31 cellular contexts compared by ENCODE assay signal in the genomic region with DNA sequence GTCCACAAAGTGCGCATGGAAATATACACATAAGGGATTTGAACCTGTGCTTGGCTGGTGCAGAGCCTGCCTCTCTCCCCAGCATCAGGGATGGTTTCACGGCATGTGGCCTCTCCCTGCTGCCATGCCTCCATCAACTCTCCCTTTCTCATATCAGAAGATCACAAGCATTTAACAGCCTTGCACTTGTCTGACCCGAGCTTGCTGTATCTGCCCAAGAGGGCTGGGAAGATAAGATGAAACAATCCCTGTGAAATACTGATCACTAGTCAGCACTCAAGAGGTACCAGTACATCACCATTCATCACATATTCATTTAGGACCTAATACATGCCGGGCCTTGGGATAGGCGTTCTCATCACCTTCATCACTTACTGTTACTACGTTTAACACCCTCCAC.
"Had no signal": no experiment of that assay in that cellular context is flagged by ENCODE, and none has a peak within 500 bp of the region (broad histone marks: within the 10 kb centered on the region; RNA-seq: fewer than 3 reads in every experiment).

No MANE protein-coding gene starts in this region.

- H3K4me1 ChIP-seq: colonic mucosa, foreskin keratinocyte, pancreas, vagina had no signal

- DNase-seq: colonic mucosa; effector CD8-positive, alpha-beta T cell; endodermal cell; foreskin keratinocyte; glutamatergic neuron; heart right ventricle; hippocampal formation; left colon; mucosa of descending colon; naive B cell; pancreas; stimulated activated CD4-positive, alpha-beta T cell treated with anti-CD3 and anti-CD28 coated beads, Interleukin-12 subunit alpha, Interleukin-12 subunit beta, amount 100 ng/mL, for 4 hours; stimulated activated CD4-positive, alpha-beta T cell treated with anti-CD3 and anti-CD28 coated beads, Interleukin-1b, Interleukin-23, amount 100 ng/mL, for 48 hours; stimulated activated CD4-positive, alpha-beta T cell treated with anti-CD3 and anti-CD28 coated beads, Interleukin-4, amount 100 ng/mL, for 1 hour; stimulated activated CD8-positive, alpha-beta memory T cell treated with anti-CD3 and anti-CD28 coated beads, Interleukin-4, amount 100 ng/mL, for 48 hours; stimulated activated naive CD4-positive, alpha-beta T cell; stimulated activated naive CD8-positive, alpha-beta T cell treated with anti-CD3 and anti-CD28 coated beads, Interleukin-15, amount 100 ng/mL, for 72 hours; thyroid gland; trophoblast cell had no signal

- H3K27me3 ChIP-seq: colonic mucosa, esophagus muscularis mucosa, foreskin keratinocyte, heart right ventricle, neutrophil, pancreas, thyroid gland, vagina had no signal

- ATAC-seq: foreskin keratinocyte; left colon; mucosa of descending colon; natural killer cell treated with Interleukin-12 subunit alpha and Interleukin-12 subunit beta and Interleukin-15 and Interleukin-18, amount 100 ng/mL, for 72 hours; pancreas; sciatic nerve; stimulated activated naive CD8-positive, alpha-beta T cell treated with anti-CD3 and anti-CD28 coated beads, Interleukin-15, amount 100 ng/mL, for 72 hours had no signal

- H3K4me1 Mint-ChIP-seq: naive B cell had no signal

- H3K9me3 ChIP-seq: colonic mucosa, esophagus muscularis mucosa, heart right ventricle, mucosa of descending colon, neutrophil, pancreas, thyroid gland, vagina had no signal

- H3K27ac ChIP-seq: colonic mucosa, esophagus muscularis mucosa, foreskin keratinocyte, neutrophil, pancreas, thyroid gland, vagina had no signal

- H3K4me2 ChIP-seq: smooth muscle cell had no signal

- H3K27ac Mint-ChIP-seq: dendritic cell treated with granulocyte-macrophage colony-stimulating factor and Interleukin-4, amounts not matched to agents 40 ng/mL and 50 ng/mL, for 4 days; endodermal cell; memory B cell; mesothelial cell of epicardium; progenitor cell of endocrine pancreas; stimulated activated naive CD8-positive, alpha-beta T cell treated with anti-CD3 and anti-CD28 coated beads, Interleukin-15, amount 100 ng/mL, for 72 hours had no signal

- H3K36me3 Mint-ChIP-seq: naive B cell; natural killer cell treated with Interleukin-12 subunit alpha and Interleukin-12 subunit beta and Interleukin-15 and Interleukin-18, amount 100 ng/mL, for 72 hours had no signal

- H3K36me3 ChIP-seq: colonic mucosa, esophagus muscularis mucosa, heart right ventricle, neutrophil, pancreas, thyroid gland, vagina had no signal

- H3K4me3 ChIP-seq: colonic mucosa, esophagus muscularis mucosa, heart right ventricle, lung, mucosa of descending colon, pancreas, smooth muscle cell, thyroid gland, vagina had no signal

- H3K9me3 Mint-ChIP-seq: dendritic cell treated with granulocyte-macrophage colony-stimulating factor and Interleukin-4, amounts not matched to agents 40 ng/mL and 50 ng/mL, for 4 days; endodermal cell; memory B cell; naive B cell; natural killer cell treated with Interleukin-12 subunit alpha and Interleukin-12 subunit beta and Interleukin-15 and Interleukin-18, amount 100 ng/mL, for 72 hours; neural crest cell; stimulated activated naive CD8-positive, alpha-beta T cell treated with anti-CD3 and anti-CD28 coated beads, Interleukin-15, amount 100 ng/mL, for 72 hours had no signal

- H3K4me3 Mint-ChIP-seq: dendritic cell treated with granulocyte-macrophage colony-stimulating factor and Interleukin-4, amounts not matched to agents 40 ng/mL and 50 ng/mL, for 4 days; endodermal cell; memory B cell; mesothelial cell of epicardium; naive B cell; natural killer cell treated with Interleukin-12 subunit alpha and Interleukin-12 subunit beta and Interleukin-15 and Interleukin-18, amount 100 ng/mL, for 72 hours; neural crest cell; stimulated activated naive CD8-positive, alpha-beta T cell treated with anti-CD3 and anti-CD28 coated beads, Interleukin-15, amount 100 ng/mL, for 72 hours had no signal

- H3K27me3 Mint-ChIP-seq: dendritic cell treated with granulocyte-macrophage colony-stimulating factor and Interleukin-4, amounts not matched to agents 40 ng/mL and 50 ng/mL, for 4 days; memory B cell; naive B cell; natural killer cell treated with Interleukin-12 subunit alpha and Interleukin-12 subunit beta and Interleukin-15 and Interleukin-18, amount 100 ng/mL, for 72 hours; progenitor cell of endocrine pancreas; stimulated activated naive CD8-positive, alpha-beta T cell treated with anti-CD3 and anti-CD28 coated beads, Interleukin-15, amount 100 ng/mL, for 72 hours had no signal
